ENCODE assay signal across 26 cellular contexts in the genomic region with DNA sequence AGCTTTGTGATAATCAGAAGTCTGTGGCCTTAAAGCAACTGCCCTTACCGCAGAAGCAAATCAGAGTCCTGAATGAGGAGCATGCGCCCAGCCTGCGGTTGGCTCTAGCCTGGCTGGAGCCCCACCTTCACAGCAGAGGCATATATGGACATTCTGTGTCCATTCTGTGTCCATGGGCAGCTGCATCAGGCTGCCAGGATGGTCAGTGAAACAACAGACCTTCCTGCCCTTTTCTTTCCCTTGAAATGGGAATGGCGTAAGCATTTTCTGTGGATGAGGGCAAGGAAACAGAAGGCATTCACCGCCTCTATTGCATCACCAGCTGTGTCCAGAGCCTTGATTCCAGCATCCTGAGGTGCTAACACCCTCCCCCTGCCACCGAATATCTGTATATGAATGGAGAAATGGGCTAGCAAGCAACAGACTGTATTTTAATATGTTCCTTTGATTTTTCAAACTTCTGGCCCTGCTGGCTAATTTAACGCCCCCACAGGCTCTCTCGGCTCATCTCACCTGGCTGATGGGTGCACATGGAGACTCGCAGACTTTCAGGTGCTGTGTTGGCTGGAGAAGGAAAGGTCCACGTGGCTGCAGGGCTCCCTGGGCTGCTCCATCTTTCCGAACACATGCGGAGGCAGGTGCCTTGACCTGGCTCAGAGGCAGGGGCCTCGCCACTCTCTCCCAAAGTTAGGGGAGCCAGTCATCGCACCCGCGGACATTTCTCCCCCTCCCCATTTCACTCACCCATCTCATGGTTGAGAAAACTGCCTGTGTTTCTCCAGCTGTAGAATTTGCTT.
"Had no signal": no experiment of that assay in that cellular context is flagged by ENCODE, and none has a peak within 500 bp of the region (broad histone marks: within the 10 kb centered on the region; RNA-seq: fewer than 3 reads in every experiment).

No MANE protein-coding gene starts in this region.

- H3K27me3 Mint-ChIP-seq: activated CD4-positive, alpha-beta T cell treated with anti-CD3 and anti-CD28 coated beads for 36 hours; activated CD8-positive, alpha-beta memory T cell treated with anti-CD3 and anti-CD28 coated beads, Interleukin-2, amount 10 ng/mL, durations not matched to agents 7 days and 5 days; activated naive CD4-positive, alpha-beta T cell treated with anti-CD3 and anti-CD28 coated beads, Interleukin-2, amount 50 U/mL, for 24 hours; activated naive CD8-positive, alpha-beta T cell treated with anti-CD3 and anti-CD28 coated beads, Interleukin-2, amount 50 U/mL, for 24 hours; natural killer cell treated with Interleukin-12 subunit alpha and Interleukin-12 subunit beta and Interleukin-15 and Interleukin-18, amount 100 ng/mL, for 72 hours; stimulated activated memory B cell treated with anti-CD40 and anti-IgM and Interleukin-4, amounts not matched to agents 10 μg/mL and 1 μg/mL and 100 μg/mL, for 72 hours; stimulated activated naive CD8-positive, alpha-beta T cell treated with anti-CD3 and anti-CD28 coated beads, Interleukin-15, amount 100 ng/mL, for 72 hours had no signal

- FAIRE-seq: small intestine had no signal

- H3K36me3 Mint-ChIP-seq: natural killer cell treated with Interleukin-12 subunit alpha and Interleukin-12 subunit beta and Interleukin-15 and Interleukin-18, amount 100 ng/mL, for 72 hours had no signal

- H3K9me3 ChIP-seq: heart right ventricle, left lung, mucosa of descending colon, tibial nerve had no signal

- H3K9me3 Mint-ChIP-seq: activated naive CD4-positive, alpha-beta T cell treated with anti-CD3 and anti-CD28 coated beads, Interleukin-2, amount 50 U/mL, for 24 hours; activated naive CD8-positive, alpha-beta T cell treated with anti-CD3 and anti-CD28 coated beads, Interleukin-2, amount 50 U/mL, for 24 hours; activated T-helper 2 cell treated with anti-CD3 and anti-CD28 coated beads, Interferon-gamma antibody, Interleukin-2, Interleukin-4, amounts not matched to agents 10 μg/mL and 5 μg/mL and 100 μg/mL, durations not matched to agents 14 hours and 24 hours and 36 hours; natural killer cell treated with Interleukin-12 subunit alpha and Interleukin-12 subunit beta and Interleukin-15 and Interleukin-18, amount 100 ng/mL, for 72 hours; stimulated activated memory B cell treated with anti-CD40 and anti-IgM and Interleukin-4, amounts not matched to agents 10 μg/mL and 1 μg/mL and 100 μg/mL, for 72 hours; stimulated activated naive CD8-positive, alpha-beta T cell treated with anti-CD3 and anti-CD28 coated beads, Interleukin-15, amount 100 ng/mL, for 72 hours had no signal

- H3K4me3 ChIP-seq: heart right ventricle, left lung, lung, mucosa of descending colon, tibial nerve had no signal

- DNase-seq: activated CD4-positive, alpha-beta T cell treated with anti-CD3 and anti-CD28 coated beads for 36 hours; activated CD4-positive, CD25-positive, alpha-beta regulatory T cell; activated CD8-positive, alpha-beta memory T cell treated with anti-CD3 and anti-CD28 coated beads, Interleukin-2, amount 10 ng/mL, durations not matched to agents 7 days and 5 days; activated CD8-positive, alpha-beta T cell treated with anti-CD3 and anti-CD28 coated beads, Interleukin-2, amount 10 ng/mL, durations not matched to agents 7 days and 5 days; activated naive CD8-positive, alpha-beta T cell treated with anti-CD3 and anti-CD28 coated beads, Interleukin-2, amount 50 U/mL, for 24 hours; activated T-cell treated with anti-CD3 and anti-CD28 coated beads, Interleukin-2, amount 50 U/mL, for 48 hours; anterior cingulate cortex; brain microvascular endothelial cell; foreskin keratinocyte; heart right ventricle; kidney glomerular epithelial cell; left lung; mucosa of descending colon; small intestine; stimulated activated CD4-positive, alpha-beta T cell treated with anti-CD3 and anti-CD28 coated beads, Interleukin-4, amount 100 ng/mL, for 4 hours; stimulated activated CD8-positive, alpha-beta memory T cell treated with anti-CD3 and anti-CD28 coated beads, Interleukin-4, amount 100 ng/mL, for 48 hours; stimulated activated naive CD8-positive, alpha-beta T cell treated with anti-CD3 and anti-CD28 coated beads, Interleukin-15, amount 100 ng/mL, for 72 hours; substantia nigra had no signal

- H3K36me3 ChIP-seq: brain microvascular endothelial cell, heart right ventricle, tibial nerve had no signal

- ATAC-seq: activated CD4-positive, alpha-beta T cell treated with anti-CD3 and anti-CD28 coated beads for 36 hours; activated CD8-positive, alpha-beta memory T cell treated with anti-CD3 and anti-CD28 coated beads, Interleukin-2, amount 10 ng/mL, durations not matched to agents 7 days and 5 days; activated CD8-positive, alpha-beta T cell treated with anti-CD3 and anti-CD28 coated beads, Interleukin-2, amount 10 ng/mL, durations not matched to agents 7 days and 5 days; activated naive CD8-positive, alpha-beta T cell treated with anti-CD3 and anti-CD28 coated beads, Interleukin-2, amount 50 U/mL, for 24 hours; esophagus mucosa; foreskin keratinocyte; heart right ventricle; left lung; mucosa of descending colon; natural killer cell treated with Interleukin-12 subunit alpha and Interleukin-12 subunit beta and Interleukin-15 and Interleukin-18, amount 100 ng/mL, for 72 hours; sciatic nerve; stimulated activated memory B cell treated with anti-CD40 and anti-IgM and Interleukin-4, amounts not matched to agents 10 μg/mL and 1 μg/mL and 100 μg/mL, for 72 hours; stimulated activated naive CD8-positive, alpha-beta T cell treated with anti-CD3 and anti-CD28 coated beads, Interleukin-15, amount 100 ng/mL, for 72 hours had no signal

- H3K4me1 ChIP-seq: foreskin keratinocyte had no signal

- H3K27ac ChIP-seq: brain microvascular endothelial cell, foreskin keratinocyte, heart right ventricle, left lung, tibial nerve had no signal

- H3K27me3 ChIP-seq: brain microvascular endothelial cell, foreskin keratinocyte, heart right ventricle, left lung, tibial nerve had no signal

- H3K27ac Mint-ChIP-seq: activated CD4-positive, alpha-beta T cell treated with anti-CD3 and anti-CD28 coated beads for 36 hours; activated CD8-positive, alpha-beta memory T cell treated with anti-CD3 and anti-CD28 coated beads, Interleukin-2, amount 10 ng/mL, durations not matched to agents 7 days and 5 days; activated CD8-positive, alpha-beta T cell treated with anti-CD3 and anti-CD28 coated beads, Interleukin-2, amount 10 ng/mL, durations not matched to agents 7 days and 5 days; activated naive CD4-positive, alpha-beta T cell treated with anti-CD3 and anti-CD28 coated beads, Interleukin-2, amount 50 U/mL, for 24 hours; activated naive CD8-positive, alpha-beta T cell treated with anti-CD3 and anti-CD28 coated beads, Interleukin-2, amount 50 U/mL, for 24 hours; activated T-helper 2 cell treated with anti-CD3 and anti-CD28 coated beads, Interferon-gamma antibody, Interleukin-2, Interleukin-4, amounts not matched to agents 10 μg/mL and 5 μg/mL and 100 μg/mL, durations not matched to agents 14 hours and 24 hours and 36 hours; natural killer cell treated with Interleukin-12 subunit alpha and Interleukin-12 subunit beta and Interleukin-15 and Interleukin-18, amount 100 ng/mL, for 72 hours; stimulated activated memory B cell treated with anti-CD40 and anti-IgM and Interleukin-4, amounts not matched to agents 10 μg/mL and 1 μg/mL and 100 μg/mL, for 72 hours; stimulated activated naive CD8-positive, alpha-beta T cell treated with anti-CD3 and anti-CD28 coated beads, Interleukin-15, amount 100 ng/mL, for 72 hours had no signal

- H3K4me3 Mint-ChIP-seq: activated CD4-positive, alpha-beta T cell treated with anti-CD3 and anti-CD28 coated beads for 36 hours; activated CD8-positive, alpha-beta memory T cell treated with anti-CD3 and anti-CD28 coated beads, Interleukin-2, amount 10 ng/mL, durations not matched to agents 7 days and 5 days; activated CD8-positive, alpha-beta T cell treated with anti-CD3 and anti-CD28 coated beads, Interleukin-2, amount 10 ng/mL, durations not matched to agents 7 days and 5 days; activated naive CD4-positive, alpha-beta T cell treated with anti-CD3 and anti-CD28 coated beads, Interleukin-2, amount 50 U/mL, for 24 hours; activated naive CD8-positive, alpha-beta T cell treated with anti-CD3 and anti-CD28 coated beads, Interleukin-2, amount 50 U/mL, for 24 hours; natural killer cell treated with Interleukin-12 subunit alpha and Interleukin-12 subunit beta and Interleukin-15 and Interleukin-18, amount 100 ng/mL, for 72 hours; stimulated activated memory B cell treated with anti-CD40 and anti-IgM and Interleukin-4, amounts not matched to agents 10 μg/mL and 1 μg/mL and 100 μg/mL, for 72 hours; stimulated activated naive CD8-positive, alpha-beta T cell treated with anti-CD3 and anti-CD28 coated beads, Interleukin-15, amount 100 ng/mL, for 72 hours had no signal
